ENCODE assay signal across 21 cellular contexts in genomic region chr18:67363694-67364093, GRCh38.
DNase-seq lines count a peak whose midpoint lies in the region; ATAC-seq and TF ChIP-seq lines count a peak whose summit lies in the region.
"Had no signal": no experiment of that assay in that cellular context is flagged by ENCODE, and none has a peak within 500 bp of the region (broad histone marks: within the 10 kb centered on the region; RNA-seq: fewer than 3 reads in every experiment).

No MANE protein-coding gene starts in this region.

- H3K4me3 ChIP-seq in mesenchymal stem cell (ENCODE audit: insufficient read depth in 1 of 2, low read depth in 1 of 2, low read length in 2 of 2) (no peak overlapping the region), smooth muscle cell (no peak overlapping the region)
- H3K4me3 ChIP-seq: GM12878 had no signal

- H3K23ac ChIP-seq in mesenchymal stem cell (ENCODE audit: low read length in 2 of 2): no peak overlapping the region

- H2AFZ ChIP-seq in mesenchymal stem cell (ENCODE audit: low read depth, low read length) (no peak overlapping the region), smooth muscle cell (ENCODE audit: low read depth) (no peak overlapping the region)

- peak overlapping the region; percentile 31 to 71 for H3K18ac ChIP-seq in mesenchymal stem cell (ENCODE audit: low read depth in 1 of 2, low read length in 2 of 2)

- no peak overlapping the region for H3K14ac ChIP-seq in mesenchymal stem cell (ENCODE audit: low read length in 2 of 2)

- intact Hi-C loops in Right ventricle myocardium inferior (cut with DNase I): no loop called here
- intact Hi-C loops in cardiac septum (cut with DNase I): no loop called here

- H3F3A ChIP-seq in smooth muscle cell (ENCODE audit: low read depth): peaks cover 18% of the 10 kb centered on the region

- H3K27me3 ChIP-seq in mesenchymal stem cell (ENCODE audit: control insufficient read depth in 1 of 2, insufficient read depth in 1 of 2, low read length in 2 of 2) (no peaks in the 10 kb centered on the region), smooth muscle cell (ENCODE audit: low read depth) (no peaks in the 10 kb centered on the region)

- H4K20me1 ChIP-seq in smooth muscle cell (ENCODE audit: low read depth): no peaks in the 10 kb centered on the region

- H2AK5ac ChIP-seq in mesenchymal stem cell (ENCODE audit: low read length, severe bottlenecking): no peak overlapping the region

- H3K4me1 ChIP-seq in mesenchymal stem cell (ENCODE audit: control insufficient read depth, insufficient read depth, low read depth, low read length): no peaks in the 10 kb centered on the region
- peaks cover 4% of the 10 kb centered on the region for H3K4me1 ChIP-seq in smooth muscle cell (ENCODE audit: low read depth)

- DNase-seq in Right ventricle myocardium inferior (ENCODE audit: missing footprints) (no peak), cardiac septum (ENCODE audit: low spot score) (no peak), NCI-H69 (lab: John Stamatoyannopoulos, UW) (peak; percentile 22), mesenchymal stem cell (no peak), smooth muscle cell (lab: John Stamatoyannopoulos, UW; ENCODE audit: unreplicated experiment) (no peak), COLO668 (lab: John Stamatoyannopoulos, UW; ENCODE audit: unreplicated experiment) (no peak)
- DNase-seq: CD8-positive, alpha-beta memory T cell; DMS79 treated with DMSO at 0.1 percent for 48 hours; H7; HFFc6; KBM-7; NCI-H1105; NCI-H146; NCI-H2029 treated with DMSO at 0.1 percent for 48 hours; NCI-H226; NCI-H524; T-cell had no signal

- ATAC-seq in Right ventricle myocardium inferior: peak; percentile 29
- no peak for ATAC-seq in GM19395 (IDR thresholded peaks at IDR 0.05; ENCODE audit: unreplicated experiment)
- ATAC-seq: GM12878, HepG2, T-cell had no signal

- H3K4me2 ChIP-seq in mesenchymal stem cell (ENCODE audit: low read length, poor library complexity, severe bottlenecking) (no peak overlapping the region), smooth muscle cell (no peak overlapping the region)

- no peak overlapping the region for H2BK5ac ChIP-seq in mesenchymal stem cell (ENCODE audit: low read depth, low read length, poor library complexity, severe bottlenecking)

- peak overlapping the region; percentile 95 to 98 for H2BK12ac ChIP-seq in mesenchymal stem cell (ENCODE audit: low read length in 2 of 2)

- H4K91ac ChIP-seq in mesenchymal stem cell (ENCODE audit: low read length): peak overlapping the region; percentile 72

- no peaks in the 10 kb centered on the region for H3K79me2 ChIP-seq in smooth muscle cell (ENCODE audit: low read depth)

- no peaks in the 10 kb centered on the region for H3K79me1 ChIP-seq in mesenchymal stem cell (replicated peaks; ENCODE audit: low read length, poor library complexity, severe bottlenecking)

- no peak overlapping the region for H2BK120ac ChIP-seq in mesenchymal stem cell (ENCODE audit: low read depth, low read length)

- no peak overlapping the region for H3K4ac ChIP-seq in mesenchymal stem cell (ENCODE audit: low read depth in 1 of 2, low read length in 2 of 2)

- H3K27ac ChIP-seq in mesenchymal stem cell (ENCODE audit: low read length, poor library complexity, severe bottlenecking) (no peak overlapping the region), smooth muscle cell (ENCODE audit: low read depth) (peak overlapping the region; percentile 20)
- H3K27ac ChIP-seq: C4-2B had no signal

- TF ChIP-seq CTCF in smooth muscle cell (IDR thresholded peaks at IDR 0.05; ENCODE audit: borderline replicate concordance, insufficient read depth, poor library complexity, severe bottlenecking): no peak

- H3K9ac ChIP-seq in mesenchymal stem cell (ENCODE audit: low read length) (no peak overlapping the region), smooth muscle cell (ENCODE audit: low read depth) (no peak overlapping the region)

- H3K36me3 ChIP-seq in mesenchymal stem cell (ENCODE audit: control insufficient read depth in 1 of 2, insufficient read depth in 2 of 2, low read depth in 1 of 2, low read length in 2 of 2): no peaks in the 10 kb centered on the region
- H3K36me3 ChIP-seq in smooth muscle cell (ENCODE audit: low read depth): no peaks in the 10 kb centered on the region

- no peaks in the 10 kb centered on the region for H3K9me3 ChIP-seq in mesenchymal stem cell (ENCODE audit: control insufficient read depth, low read length)
- H3K9me3 ChIP-seq in smooth muscle cell (replicated peaks; ENCODE audit: low read depth): no peaks in the 10 kb centered on the region

- WGBS in mesenchymal stem cell: no CpG with 5 or more reads among the region's 3 CpGs
- 79% methylated on average over 3 of the region's 3 CpGs for WGBS in smooth muscle cell (ENCODE audit: low lambda C conversion rate)

- peak overlapping the region; percentile 69 for H4K8ac ChIP-seq in mesenchymal stem cell (ENCODE audit: low read length)

- no peak overlapping the region for H2BK15ac ChIP-seq in mesenchymal stem cell (ENCODE audit: low read depth, poor library complexity, severe bottlenecking)
